In the genomic region with DNA sequence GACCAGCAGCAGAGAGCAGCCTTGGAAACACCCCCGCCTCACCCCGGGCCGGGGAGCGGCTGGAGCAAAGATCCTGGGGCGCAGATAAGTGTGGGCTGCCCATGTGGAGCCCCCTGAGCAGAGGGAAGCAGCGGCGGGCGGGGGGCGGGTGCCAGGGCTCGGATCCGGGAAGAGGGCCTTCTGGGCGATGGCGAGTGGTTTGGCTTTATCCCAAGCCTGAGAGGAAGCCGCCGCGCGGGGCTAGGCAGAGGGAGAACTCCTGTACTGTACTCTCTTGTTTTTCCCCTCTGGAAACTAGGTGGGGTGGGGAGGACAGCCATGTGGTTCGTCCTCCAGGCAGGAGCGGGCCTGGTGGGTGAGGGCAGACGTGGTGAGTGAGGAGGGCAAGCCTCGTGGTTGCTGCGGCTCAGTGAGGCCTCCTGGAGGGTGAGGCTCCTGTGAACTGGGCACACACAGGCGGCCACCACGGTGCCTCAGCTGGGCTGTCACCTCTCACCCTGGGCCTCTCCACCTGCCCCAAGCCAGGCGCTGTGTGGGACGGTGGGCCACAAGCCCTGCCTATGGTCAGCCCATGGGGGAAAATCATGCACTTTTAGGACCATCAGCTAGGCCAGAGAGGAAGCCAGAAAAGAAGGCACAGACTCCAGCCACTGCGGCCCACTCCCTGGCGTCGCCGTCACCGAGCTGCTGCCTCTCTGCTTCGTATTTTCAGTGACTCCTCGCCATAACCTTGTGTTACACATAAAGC, we compare ENCODE assay signal across 18 cellular contexts. TPM values are rescaled to one million over a fixed set of nuclear protein-coding genes. Genes with fewer than 3 reads are reported as not detected.
DNase-seq lines count a peak whose midpoint lies in the region; ATAC-seq and TF ChIP-seq lines count a peak whose summit lies in the region.
"Had no signal": no experiment of that assay in that cellular context is flagged by ENCODE, and none has a peak within 500 bp of the region (broad histone marks: within the 10 kb centered on the region; RNA-seq: fewer than 3 reads in every experiment).

No MANE protein-coding gene starts in this region.

- no peak overlapping the region for H3K4me3 Mint-ChIP-seq in natural killer cell treated with Interleukin-12 subunit alpha and Interleukin-12 subunit beta and Interleukin-15 and Interleukin-18, amount 100 ng/mL, for 72 hours
- H3K4me3 Mint-ChIP-seq in natural killer cell: no peak overlapping the region
- no peak overlapping the region for H3K4me3 Mint-ChIP-seq in progenitor cell of endocrine pancreas (ENCODE audit: low read depth)
- H3K4me3 Mint-ChIP-seq: activated B cell treated with CpG ODN at 0.5 μM for 24 hours; central memory CD8-positive, alpha-beta T cell had no signal

- WGBS in hepatocyte (ENCODE audit: low lambda C conversion rate, missing lambda C conversion rate): 93% methylated on average over 33 of the region's 33 CpGs

- H3K27me3 Mint-ChIP-seq in natural killer cell treated with Interleukin-12 subunit alpha and Interleukin-12 subunit beta and Interleukin-15 and Interleukin-18, amount 100 ng/mL, for 72 hours: peaks cover 0 to 5% of the 10 kb centered on the region in 2 donors
- peaks cover 13 to 15% of the 10 kb centered on the region in 2 donors for H3K27me3 Mint-ChIP-seq in natural killer cell (ENCODE audit: low read depth in 2 of 2)
- peaks cover 4% of the 10 kb centered on the region for H3K27me3 Mint-ChIP-seq in progenitor cell of endocrine pancreas
- H3K27me3 Mint-ChIP-seq: activated B cell treated with CpG ODN at 0.5 μM for 24 hours had no signal

- H3K27me3 ChIP-seq in hepatocyte (no peaks in the 10 kb centered on the region), osteoblast (ENCODE audit: insufficient read depth, low read length) (no peaks in the 10 kb centered on the region), uterus (no peaks in the 10 kb centered on the region), MM.1S (replicated peaks; ENCODE audit: insufficient read depth, low read length) (no peaks in the 10 kb centered on the region)

- H3K27ac ChIP-seq in hepatocyte: peak overlapping the region; percentile 75
- H3K27ac ChIP-seq in osteoblast (ENCODE audit: low read depth, low read length): no peak overlapping the region
- peak overlapping the region; percentile 78 to 80 for H3K27ac ChIP-seq in uterus
- no peak overlapping the region for H3K27ac ChIP-seq in MM.1S (ENCODE audit: low read length)
- H3K27ac ChIP-seq: psoas muscle had no signal

- no peak overlapping the region for H3K4me3 ChIP-seq in hepatocyte
- no peak overlapping the region for H3K4me3 ChIP-seq in osteoblast (ENCODE audit: insufficient read depth, low read length)
- H3K4me3 ChIP-seq in uterus: no peak overlapping the region
- no peak overlapping the region for H3K4me3 ChIP-seq in MM.1S (ENCODE audit: low read length)
- H3K4me3 ChIP-seq: GM23248, psoas muscle had no signal

- H3K36me3 Mint-ChIP-seq in natural killer cell treated with Interleukin-12 subunit alpha and Interleukin-12 subunit beta and Interleukin-15 and Interleukin-18, amount 100 ng/mL, for 72 hours: peaks cover 4% of the 10 kb centered on the region
- H3K36me3 Mint-ChIP-seq in natural killer cell (peaks cover 8% of the 10 kb centered on the region), progenitor cell of endocrine pancreas (ENCODE audit: insufficient read depth) (peaks cover 4% of the 10 kb centered on the region)
- H3K36me3 Mint-ChIP-seq: CD4-positive, alpha-beta memory T cell had no signal

- no peaks in the 10 kb centered on the region for H3K36me3 ChIP-seq in hepatocyte (replicated peaks; ENCODE audit: insufficient read depth, low read depth)
- H3K36me3 ChIP-seq in osteoblast (ENCODE audit: insufficient read depth, low read length): no peaks in the 10 kb centered on the region
- H3K36me3 ChIP-seq in uterus: no peaks in the 10 kb centered on the region
- no peaks in the 10 kb centered on the region for H3K36me3 ChIP-seq in MM.1S (replicated peaks; ENCODE audit: insufficient read depth, low read length)

- H3F3A ChIP-seq in MM.1S (ENCODE audit: insufficient read depth, low read length): no peaks in the 10 kb centered on the region

- H3K4me1 ChIP-seq in hepatocyte (ENCODE audit: insufficient read depth) (peaks cover 14% of the 10 kb centered on the region), osteoblast (ENCODE audit: insufficient read depth, low read length) (peaks cover 12% of the 10 kb centered on the region), uterus (peaks cover 0 to 13% of the 10 kb centered on the region in 2 donors), MM.1S (ENCODE audit: low read length) (no peaks in the 10 kb centered on the region)

- TF ChIP-seq CTCF in natural killer cell (IDR thresholded peaks at IDR 0.05) (no peak), hepatocyte (IDR thresholded peaks at IDR 0.05; ENCODE audit: poor library complexity) (no peak), osteoblast (IDR thresholded peaks at IDR 0.05; ENCODE audit: extremely low read depth, low read depth, low read length) (no peak), uterus (IDR thresholded peaks at IDR 0.05) (no peak), progenitor cell of endocrine pancreas (IDR thresholded peaks at IDR 0.05; ENCODE audit: unreplicated experiment) (no peak), MM.1S (IDR thresholded peaks at IDR 0.05; ENCODE audit: low read length) (no peak)

- peak; percentile 51 for DNase-seq in natural killer cell treated with Interleukin-12 subunit alpha and Interleukin-12 subunit beta and Interleukin-15 and Interleukin-18, amount 100 ng/mL, for 72 hours (ENCODE audit: low spot score)
- DNase-seq in natural killer cell (no peak), hepatocyte (ENCODE audit: low spot score) (no peak), osteoblast (ENCODE audit: insufficient read length, low spot score, missing footprints) (peak; percentile 48), uterus (no peak), hypothalamus (lab: John Stamatoyannopoulos, UW) (no peak), progenitor cell of endocrine pancreas (ENCODE audit: low spot score, unreplicated experiment) (no peak), MM.1S (no peak)
- DNase-seq: activated B cell treated with CpG ODN at 0.5 μM for 24 hours; GM23248; hippocampal formation; NCI-H146; NK-92 treated with Interleukin-12 subunit alpha and Interleukin-12 subunit beta, amount 100 ng/mL, for 24 hours; psoas muscle; stimulated activated CD4-positive, alpha-beta T cell treated with anti-CD3 and anti-CD28 coated beads, Interleukin-12 subunit alpha, Interleukin-12 subunit beta, amount 100 ng/mL, for 4 hours; stimulated activated naive CD4-positive, alpha-beta T cell treated with Interleukin-2 at 50 U/mL for 16 hours had no signal

- H3K9me2 ChIP-seq in hepatocyte (replicated peaks; ENCODE audit: insufficient read depth): no peaks in the 10 kb centered on the region
- no peaks in the 10 kb centered on the region for H3K9me2 ChIP-seq in MM.1S (replicated peaks; ENCODE audit: insufficient read depth, low read length)

- peak in 1 of 2 donors; percentile 20 for ATAC-seq in natural killer cell treated with Interleukin-12 subunit alpha and Interleukin-12 subunit beta and Interleukin-15 and Interleukin-18, amount 100 ng/mL, for 72 hours
- ATAC-seq in natural killer cell: no peak

- H3K9ac ChIP-seq in MM.1S (ENCODE audit: low read length): no peak overlapping the region

- H3K9me3 ChIP-seq in hepatocyte (ENCODE audit: low read depth): no peaks in the 10 kb centered on the region
- H3K9me3 ChIP-seq in osteoblast (ENCODE audit: low read depth, low read length): peaks cover 4% of the 10 kb centered on the region
- no peaks in the 10 kb centered on the region for H3K9me3 ChIP-seq in uterus
- H3K9me3 ChIP-seq in MM.1S (replicated peaks; ENCODE audit: insufficient read depth, low read length): no peaks in the 10 kb centered on the region

- H2AFZ ChIP-seq in hepatocyte (no peak overlapping the region), osteoblast (ENCODE audit: low read length) (peak overlapping the region; percentile 47), MM.1S (ENCODE audit: low read length) (no peak overlapping the region)

- TF ChIP-seq POLR2A in uterus (IDR thresholded peaks at IDR 0.05): no peak

- no peaks in the 10 kb centered on the region for H4K20me1 ChIP-seq in hepatocyte (ENCODE audit: insufficient read depth, poor library complexity, severe bottlenecking)
- no peaks in the 10 kb centered on the region for H4K20me1 ChIP-seq in osteoblast (ENCODE audit: insufficient read depth, low read length)
- H4K20me1 ChIP-seq in MM.1S (ENCODE audit: insufficient read depth, low read length): no peaks in the 10 kb centered on the region

- no peaks in the 10 kb centered on the region for H3K9me3 Mint-ChIP-seq in natural killer cell treated with Interleukin-12 subunit alpha and Interleukin-12 subunit beta and Interleukin-15 and Interleukin-18, amount 100 ng/mL, for 72 hours
- H3K9me3 Mint-ChIP-seq in natural killer cell (no peaks in the 10 kb centered on the region), progenitor cell of endocrine pancreas (ENCODE audit: low read depth) (peaks cover 12% of the 10 kb centered on the region)
- H3K9me3 Mint-ChIP-seq: central memory CD8-positive, alpha-beta T cell had no signal

- H3K27ac Mint-ChIP-seq in natural killer cell treated with Interleukin-12 subunit alpha and Interleukin-12 subunit beta and Interleukin-15 and Interleukin-18, amount 100 ng/mL, for 72 hours: no peak overlapping the region
- H3K27ac Mint-ChIP-seq in natural killer cell (no peak overlapping the region), progenitor cell of endocrine pancreas (no peak overlapping the region)
- H3K27ac Mint-ChIP-seq: activated B cell treated with CpG ODN at 0.5 μM for 24 hours; CD4-positive, alpha-beta memory T cell had no signal

- intact Hi-C loops in natural killer cell (cut with micrococcal nuclease) (no loop called here), uterus (cut with DNase I; ENCODE audit: low total_unique reads) (no loop called here)

- no peaks in the 10 kb centered on the region for H3K79me2 ChIP-seq in hepatocyte
- no peaks in the 10 kb centered on the region for H3K79me2 ChIP-seq in osteoblast (ENCODE audit: insufficient read depth, low read length)
- H3K79me2 ChIP-seq in MM.1S (ENCODE audit: low read length): no peaks in the 10 kb centered on the region

- H3K4me1 Mint-ChIP-seq in natural killer cell treated with Interleukin-12 subunit alpha and Interleukin-12 subunit beta and Interleukin-15 and Interleukin-18, amount 100 ng/mL, for 72 hours (ENCODE audit: low read depth in 2 of 2): peaks cover 0 to 2% of the 10 kb centered on the region in 2 donors
- H3K4me1 Mint-ChIP-seq in natural killer cell (peaks cover 6 to 8% of the 10 kb centered on the region in 2 donors), progenitor cell of endocrine pancreas (ENCODE audit: low read depth) (no peaks in the 10 kb centered on the region)
- H3K4me1 Mint-ChIP-seq: activated B cell treated with CpG ODN at 0.5 μM for 24 hours; CD4-positive, alpha-beta memory T cell; central memory CD8-positive, alpha-beta T cell had no signal

- H3K4me2 ChIP-seq in hepatocyte (no peak overlapping the region), osteoblast (ENCODE audit: insufficient read depth, low read length) (no peak overlapping the region), MM.1S (ENCODE audit: low read depth, low read length) (no peak overlapping the region)

RNA-seq across cellular contexts. Expression of a gene that starts 28.3 kb away (rescaled TPM):
- 10 to 100 TPM; 17.5 to 25.5 TPM for total RNA-seq in natural killer cell treated with Interleukin-12 subunit alpha and Interleukin-12 subunit beta and Interleukin-15 and Interleukin-18, amount 100 ng/mL, for 72 hours
- total RNA-seq in natural killer cell (10 to 100 TPM; 18.9 to 35.9 (median 28.8) TPM), hepatocyte (35.7 and 48.3 TPM in 2 replicates), osteoblast (16.5 and 18.8 TPM in 2 replicates), uterus (100 to 1,000 TPM in 1 of 4 donors, 10 to 100 TPM in 3; 22.7 to 198 (median 37.4) TPM), progenitor cell of endocrine pancreas (74.5 and 81.2 TPM in 2 replicates)
- 34.9 and 46.7 TPM in 2 replicates for polyA plus RNA-seq in hepatocyte

Comparison
In these comparisons a context has a peak if more than half of its experiments do, and no peak if none do; other contexts are left out.
1. DNase-seq: peak in natural killer cell treated with Interleukin-12 subunit alpha and Interleukin-12 subunit beta and Interleukin-15 and Interleukin-18, amount 100 ng/mL, for 72 hours (single experiment) and osteoblast (single experiment); none in natural killer cell (single experiment), hepatocyte (single experiment), uterus (0 of 2), hypothalamus (0 of 51), progenitor cell of endocrine pancreas (single experiment) and MM.1S (single experiment).
2. H3K27ac ChIP-seq: peak in hepatocyte (single experiment) and uterus (2 of 2); none in osteoblast (single experiment) and MM.1S (single experiment).